ENCODE assay signal across 8 cellular contexts in the genomic region with DNA sequence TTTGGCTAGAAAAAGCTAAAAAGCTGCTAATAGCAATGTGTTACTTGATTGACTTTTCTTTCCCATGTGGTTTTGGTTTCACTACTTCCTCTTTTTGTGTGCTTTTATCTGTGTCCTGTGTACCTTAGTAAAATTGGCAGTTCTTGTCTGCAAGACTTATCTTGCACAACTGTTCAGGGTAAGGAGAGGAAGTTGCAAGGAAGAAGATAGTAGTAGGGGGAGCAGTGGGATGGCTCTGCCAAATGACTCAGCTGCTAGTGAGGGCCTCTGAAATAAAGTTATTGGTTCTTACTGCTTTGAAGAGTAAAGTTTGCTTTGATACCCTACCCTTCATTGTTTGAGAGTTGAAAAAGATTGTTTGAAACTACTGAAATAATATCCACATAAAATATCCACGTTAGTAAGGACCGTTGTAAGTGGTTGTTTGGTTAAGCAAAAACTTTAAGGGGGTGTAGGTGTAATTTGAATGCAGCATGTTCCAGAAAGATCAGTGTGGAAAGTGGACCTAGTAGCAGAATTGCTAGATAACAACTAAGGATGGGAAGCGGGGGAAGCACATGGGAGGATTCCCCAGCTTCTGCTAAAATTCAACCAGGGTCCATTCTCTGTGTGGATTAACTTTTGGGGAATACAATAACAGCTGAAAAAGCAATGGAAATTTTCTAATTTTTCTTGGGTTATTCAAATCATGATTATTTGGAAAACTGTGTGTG.
DNase-seq lines count a peak whose midpoint lies in the region; ATAC-seq and TF ChIP-seq lines count a peak whose summit lies in the region.

No MANE protein-coding gene starts in this region.

- POLR2A ChIA-PET in HEK293T (lab: Yijun Ruan, JAX), result no interaction called here

- TF ChIP-seq CTCF in GM12865 (IDR thresholded peaks at IDR 0.05; ENCODE audit: insufficient read depth, low read depth, low read length, missing control alignments), result no peak

- DNase-seq in GM12865 (ENCODE audit: low read depth) (peak; percentile 69), NOMO-1 treated with DMSO at 0.1 percent for 48 hours (lab: John Stamatoyannopoulos, UW; ENCODE audit: unreplicated experiment) (peak; percentile 99), fibroblast of peridontal ligament (ENCODE audit: extremely low read depth) (peak; percentile 44), HEK293T (ENCODE audit: extremely low spot score) (no peak), NCI-H2029 treated with DMSO at 0.1 percent for 48 hours (lab: John Stamatoyannopoulos, UW) (no peak), DMS114 treated with DMSO at 0.1 percent for 48 hours (lab: John Stamatoyannopoulos, UW; ENCODE audit: unreplicated experiment) (no peak)

- peak; percentile 89 for ATAC-seq in HG02610 (IDR thresholded peaks at IDR 0.05; ENCODE audit: unreplicated experiment)
- ATAC-seq in HG02571 (IDR thresholded peaks at IDR 0.05; ENCODE audit: unreplicated experiment), result no peak

- CTCF ChIA-PET in HEK293T (lab: Yijun Ruan, JAX), result no interaction called here

- no peak overlapping the region for H3K4me3 ChIP-seq in GM12865 (ENCODE audit: low read depth, low read length)

TF ChIP-seq in HEK293T, 16 proteins besides CTCF, POLR2A, EP300 and RAD21:
- TF ChIP-seq HDGF (IDR thresholded peaks at IDR 0.05; ENCODE audit: borderline replicate concordance), result no peak
- no peak for TF ChIP-seq CTBP1 (IDR thresholded peaks at IDR 0.05; ENCODE audit: borderline replicate concordance)
- no peak for TF ChIP-seq FOXK2 (IDR thresholded peaks at IDR 0.05)
- TF ChIP-seq LEF1 (IDR thresholded peaks at IDR 0.05; ENCODE audit: borderline replicate concordance), result no peak
- no peak for TF ChIP-seq ELF4 (IDR thresholded peaks at IDR 0.05)
- no peak for TF ChIP-seq FOXA1 (IDR thresholded peaks at IDR 0.05)
- TF ChIP-seq ZNF384 (IDR thresholded peaks at IDR 0.05), result no peak
- TF ChIP-seq BHLHE40 (IDR thresholded peaks at IDR 0.05; ENCODE audit: borderline replicate concordance), result no peak
- TF ChIP-seq SP1 (IDR thresholded peaks at IDR 0.05), result no peak
- no peak for TF ChIP-seq ARNT (IDR thresholded peaks at IDR 0.05)
- TF ChIP-seq FOXM1 (IDR thresholded peaks at IDR 0.05; ENCODE audit: borderline replicate concordance), result no peak
- TF ChIP-seq TARDBP (IDR thresholded peaks at IDR 0.05), result no peak
- TF ChIP-seq NFRKB (IDR thresholded peaks at IDR 0.05), result no peak
- TF ChIP-seq, protein P1, sequence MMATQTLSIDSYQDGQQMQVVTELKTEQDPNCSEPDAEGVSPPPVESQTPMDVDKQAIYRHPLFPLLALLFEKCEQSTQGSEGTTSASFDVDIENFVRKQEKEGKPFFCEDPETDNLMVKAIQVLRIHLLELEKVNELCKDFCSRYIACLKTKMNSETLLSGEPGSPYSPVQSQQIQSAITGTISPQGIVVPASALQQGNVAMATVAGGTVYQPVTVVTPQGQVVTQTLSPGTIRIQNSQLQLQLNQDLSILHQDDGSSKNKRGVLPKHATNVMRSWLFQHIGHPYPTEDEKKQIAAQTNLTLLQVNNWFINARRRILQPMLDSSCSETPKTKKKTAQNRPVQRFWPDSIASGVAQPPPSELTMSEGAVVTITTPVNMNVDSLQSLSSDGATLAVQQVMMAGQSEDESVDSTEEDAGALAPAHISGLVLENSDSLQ (IDR thresholded peaks at IDR 0.05), result no peak
- no peak for TF ChIP-seq SUZ12 (IDR thresholded peaks at IDR 0.05)
- TF ChIP-seq L3MBTL2 (conservative IDR thresholded peaks at IDR 0.05), result no peak

Comparison
In these comparisons a context has a peak if more than half of its experiments do, and no peak if none do; other contexts are left out.
1. DNase-seq: peak in GM12865 (single experiment), NOMO-1 treated with DMSO at 0.1 percent for 48 hours (single experiment) and fibroblast of peridontal ligament (single experiment); none in HEK293T (single experiment), NCI-H2029 treated with DMSO at 0.1 percent for 48 hours (single experiment) and DMS114 treated with DMSO at 0.1 percent for 48 hours (single experiment).